Comparison of ENCODE assay signal across 8 cellular contexts in the genomic region with DNA sequence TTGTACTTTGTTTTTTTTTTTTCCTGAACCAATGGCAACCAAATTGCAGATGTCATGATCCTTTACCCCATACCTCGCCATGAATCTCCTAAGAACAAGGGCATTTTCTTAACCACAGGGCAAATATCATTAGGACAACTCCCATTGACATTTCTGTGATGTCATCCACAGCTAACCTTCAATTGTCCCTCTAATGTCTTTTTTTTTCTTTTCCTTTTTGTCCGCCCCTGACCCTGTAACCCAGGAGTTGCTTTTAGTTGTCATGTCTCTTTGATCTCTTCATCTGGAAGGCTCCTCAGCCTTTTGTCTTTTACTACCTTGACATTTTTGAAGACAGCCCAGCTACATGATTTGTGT. TPM values are rescaled to one million over a fixed set of nuclear protein-coding genes. Genes with fewer than 3 reads are reported as not detected.
DNase-seq lines count a peak whose midpoint lies in the region; ATAC-seq and TF ChIP-seq lines count a peak whose summit lies in the region.

No MANE protein-coding gene starts in this region.

- H3K27me3 ChIP-seq in Karpas-422 (ENCODE audit: low read length): no peaks in the 10 kb centered on the region

- H3K4me3 ChIP-seq in AG09309 (ENCODE audit: control insufficient read depth, low read depth, low read length) (peak overlapping the region; percentile 61), Karpas-422 (ENCODE audit: low read length) (peak overlapping the region; percentile 94), coronary artery (peak overlapping the region; percentile 84)

- TF ChIP-seq CTCF in AG09309 (IDR thresholded peaks at IDR 0.05; ENCODE audit: control insufficient read depth, insufficient read depth, low read depth, low read length, missing control alignments) (no peak), coronary artery (IDR thresholded peaks at IDR 0.05) (no peak)

- H3K4me1 ChIP-seq in Karpas-422 (ENCODE audit: low read length): peaks cover 35% of the 10 kb centered on the region

- no peaks in the 10 kb centered on the region for H4K20me1 ChIP-seq in Karpas-422 (ENCODE audit: insufficient read depth, low read depth, low read length)

- peaks cover 11 to 15% of the 10 kb centered on the region in 2 donors for H3K4me1 Mint-ChIP-seq in natural killer cell treated with Interleukin-12 subunit alpha and Interleukin-12 subunit beta and Interleukin-15 and Interleukin-18, amount 100 ng/mL, for 72 hours (ENCODE audit: low read depth in 2 of 2)

- H3K36me3 Mint-ChIP-seq in natural killer cell treated with Interleukin-12 subunit alpha and Interleukin-12 subunit beta and Interleukin-15 and Interleukin-18, amount 100 ng/mL, for 72 hours: no peaks in the 10 kb centered on the region

- H3K27ac ChIP-seq in Karpas-422 (ENCODE audit: low read length) (no peak overlapping the region), coronary artery (peak overlapping the region; percentile 50 to 65)

- peaks cover 15% of the 10 kb centered on the region for H3K79me2 ChIP-seq in Karpas-422 (ENCODE audit: low read length)

- ATAC-seq in natural killer cell treated with Interleukin-12 subunit alpha and Interleukin-12 subunit beta and Interleukin-15 and Interleukin-18, amount 100 ng/mL, for 72 hours: no peak
- ATAC-seq in GM19351 (IDR thresholded peaks at IDR 0.05; ENCODE audit: unreplicated experiment): no peak

- H3K4me3 Mint-ChIP-seq in natural killer cell treated with Interleukin-12 subunit alpha and Interleukin-12 subunit beta and Interleukin-15 and Interleukin-18, amount 100 ng/mL, for 72 hours: peak overlapping the region; percentile 80

- no peaks in the 10 kb centered on the region for H3K9me3 ChIP-seq in Karpas-422 (ENCODE audit: low read length)

- peak overlapping the region; percentile 85 for H2AFZ ChIP-seq in Karpas-422 (ENCODE audit: low read length)

- no peaks in the 10 kb centered on the region for H3K9me2 ChIP-seq in Karpas-422 (replicated peaks; ENCODE audit: insufficient read depth, low read length)

- H3K36me3 ChIP-seq in Karpas-422 (ENCODE audit: insufficient read depth, low read length): no peaks in the 10 kb centered on the region

- DNase-seq in AG09309 (ENCODE audit: low read depth): no peak
- no peak for DNase-seq in Karpas-422
- DNase-seq in coronary artery (ENCODE audit: low spot score): no peak
- DNase-seq in natural killer cell treated with Interleukin-12 subunit alpha and Interleukin-12 subunit beta and Interleukin-15 and Interleukin-18, amount 100 ng/mL, for 72 hours (ENCODE audit: low spot score): no peak
- DNase-seq in NCI-H526 (lab: John Stamatoyannopoulos, UW): no peak
- no peak for DNase-seq in COLO829 (ENCODE audit: low spot score)
- DNase-seq in OCI-M1 (lab: John Stamatoyannopoulos, UW): no peak

- peaks cover 0 to 3% of the 10 kb centered on the region in 2 donors for H3K27me3 Mint-ChIP-seq in natural killer cell treated with Interleukin-12 subunit alpha and Interleukin-12 subunit beta and Interleukin-15 and Interleukin-18, amount 100 ng/mL, for 72 hours

- no peaks in the 10 kb centered on the region for H3K9me3 Mint-ChIP-seq in natural killer cell treated with Interleukin-12 subunit alpha and Interleukin-12 subunit beta and Interleukin-15 and Interleukin-18, amount 100 ng/mL, for 72 hours

- H3K9ac ChIP-seq in Karpas-422 (ENCODE audit: low read length): peak overlapping the region; percentile 80

- peak overlapping the region; percentile 96 for H3K4me2 ChIP-seq in Karpas-422 (ENCODE audit: low read depth, low read length, poor library complexity, severe bottlenecking)

- peak overlapping the region; percentile 55 to 70 for H3K27ac Mint-ChIP-seq in natural killer cell treated with Interleukin-12 subunit alpha and Interleukin-12 subunit beta and Interleukin-15 and Interleukin-18, amount 100 ng/mL, for 72 hours

RNA-seq across cellular contexts. Expression of a gene that starts 0.4 kb away (rescaled TPM):
- 12.6 and 19.3 TPM in 2 replicates for total RNA-seq in Karpas-422 (2014; rRNA removed; shearing (Covaris generic); ENCODE audit: low replicate concordance)
- 10 to 100 TPM; 10.1 to 17.4 TPM for total RNA-seq in natural killer cell treated with Interleukin-12 subunit alpha and Interleukin-12 subunit beta and Interleukin-15 and Interleukin-18, amount 100 ng/mL, for 72 hours

RNA-seq across cellular contexts. Expression of a gene that starts 31.6 kb away (rescaled TPM):
- total RNA-seq in Karpas-422 (2014; rRNA removed; shearing (Covaris generic); ENCODE audit: low replicate concordance): not detected in 2 replicates
- not detected for total RNA-seq in natural killer cell treated with Interleukin-12 subunit alpha and Interleukin-12 subunit beta and Interleukin-15 and Interleukin-18, amount 100 ng/mL, for 72 hours

RNA-seq across cellular contexts. Expression of a gene that starts 37.5 kb away (rescaled TPM):
- total RNA-seq in Karpas-422 (2014; rRNA removed; shearing (Covaris generic); ENCODE audit: low replicate concordance): 23.4 and 26.3 TPM in 2 replicates
- 10 to 100 TPM; 24.3 to 37.3 TPM for total RNA-seq in natural killer cell treated with Interleukin-12 subunit alpha and Interleukin-12 subunit beta and Interleukin-15 and Interleukin-18, amount 100 ng/mL, for 72 hours
